30 cellular contexts compared by ENCODE assay signal in the genomic region with DNA sequence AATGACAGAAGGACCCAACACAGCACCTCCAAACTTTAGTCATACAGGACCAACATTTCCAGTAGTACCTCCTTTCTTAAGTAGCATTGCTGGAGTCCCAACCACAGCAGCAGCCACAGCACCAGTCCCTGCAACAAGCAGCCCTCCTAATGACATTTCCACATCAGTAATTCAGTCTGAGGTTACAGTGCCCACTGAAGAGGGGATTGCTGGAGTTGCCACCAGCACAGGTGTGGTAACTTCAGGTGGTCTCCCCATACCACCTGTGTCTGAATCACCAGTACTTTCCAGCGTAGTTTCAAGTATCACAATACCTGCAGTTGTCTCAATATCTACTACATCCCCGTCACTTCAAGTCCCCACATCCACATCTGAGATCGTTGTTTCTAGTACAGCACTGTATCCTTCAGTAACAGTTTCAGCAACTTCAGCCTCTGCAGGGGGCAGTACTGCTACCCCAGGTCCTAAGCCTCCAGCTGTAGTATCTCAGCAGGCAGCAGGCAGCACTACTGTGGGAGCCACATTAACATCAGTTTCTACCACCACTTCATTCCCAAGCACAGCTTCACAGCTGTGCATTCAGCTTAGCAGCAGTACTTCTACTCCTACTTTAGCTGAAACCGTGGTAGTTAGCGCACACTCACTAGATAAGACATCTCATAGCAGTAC.
DNase-seq lines count a peak whose midpoint lies in the region; ATAC-seq and TF ChIP-seq lines count a peak whose summit lies in the region.
"Had no signal": no experiment of that assay in that cellular context is flagged by ENCODE, and none has a peak within 500 bp of the region (broad histone marks: within the 10 kb centered on the region; RNA-seq: fewer than 3 reads in every experiment).

No MANE protein-coding gene starts in this region.

- H3K4me3 Mint-ChIP-seq in activated naive CD4-positive, alpha-beta T cell treated with anti-CD3 and anti-CD28 coated beads, Interleukin-2, amount 10 ng/mL, durations not matched to agents 7 days and 5 days = no peak overlapping the region
- no peak overlapping the region for H3K4me3 Mint-ChIP-seq in stimulated activated memory B cell treated with anti-CD40 and anti-IgM and Interleukin-4, amounts not matched to agents 10 μg/mL and 1 μg/mL and 100 μg/mL, for 72 hours
- H3K4me3 Mint-ChIP-seq: activated CD8-positive, alpha-beta T cell treated with anti-CD3 and anti-CD28 coated beads for 36 hours had no signal

- in situ Hi-C loops in mammary epithelial cell (cut with MboI; ENCODE audit: low sequenced_read_pairs in 2 of 2) = no loop called here

- no peaks in the 10 kb centered on the region for H3K4me1 Mint-ChIP-seq in activated naive CD4-positive, alpha-beta T cell treated with anti-CD3 and anti-CD28 coated beads, Interleukin-2, amount 10 ng/mL, durations not matched to agents 7 days and 5 days
- no peaks in the 10 kb centered on the region for H3K4me1 Mint-ChIP-seq in stimulated activated memory B cell treated with anti-CD40 and anti-IgM and Interleukin-4, amounts not matched to agents 10 μg/mL and 1 μg/mL and 100 μg/mL, for 72 hours

- H3K4me3 ChIP-seq in MM.1S (ENCODE audit: low read length) (no peak overlapping the region), mammary epithelial cell (replicated peaks in 1 of 3; ENCODE audit: insufficient read depth in 1 of 3, low read depth in 2 of 3, low read length in 3 of 3) (no peak overlapping the region)
- H3K4me3 ChIP-seq: A549, ascending aorta, lung, sigmoid colon, transverse colon had no signal

- no peak overlapping the region for H3K9ac ChIP-seq in MM.1S (ENCODE audit: low read length)
- no peak overlapping the region for H3K9ac ChIP-seq in mammary epithelial cell (ENCODE audit: insufficient read depth, low read length)

- H3K36me3 ChIP-seq in MM.1S (replicated peaks; ENCODE audit: insufficient read depth, low read length) = peaks cover 17% of the 10 kb centered on the region
- H3K36me3 ChIP-seq in mammary epithelial cell (ENCODE audit: insufficient read depth, low read length) = peaks cover 55% of the 10 kb centered on the region

- H3K36me3 Mint-ChIP-seq in activated naive CD4-positive, alpha-beta T cell treated with anti-CD3 and anti-CD28 coated beads, Interleukin-2, amount 50 U/mL, for 72 hours = peaks cover 5 to 30% of the 10 kb centered on the region in 2 donors
- H3K36me3 Mint-ChIP-seq in activated naive CD4-positive, alpha-beta T cell treated with anti-CD3 and anti-CD28 coated beads, Interleukin-2, amount 10 ng/mL, durations not matched to agents 7 days and 5 days = peaks cover 61% of the 10 kb centered on the region
- peaks cover 68% of the 10 kb centered on the region for H3K36me3 Mint-ChIP-seq in stimulated activated memory B cell treated with anti-CD40 and anti-IgM and Interleukin-4, amounts not matched to agents 10 μg/mL and 1 μg/mL and 100 μg/mL, for 72 hours

- no peaks in the 10 kb centered on the region for H3K9me2 ChIP-seq in MM.1S (replicated peaks; ENCODE audit: insufficient read depth, low read length)

- no peaks in the 10 kb centered on the region for H3K9me3 Mint-ChIP-seq in activated naive CD4-positive, alpha-beta T cell treated with anti-CD3 and anti-CD28 coated beads, Interleukin-2, amount 50 U/mL, for 72 hours
- no peaks in the 10 kb centered on the region for H3K9me3 Mint-ChIP-seq in activated naive CD4-positive, alpha-beta T cell treated with anti-CD3 and anti-CD28 coated beads, Interleukin-2, amount 10 ng/mL, durations not matched to agents 7 days and 5 days
- H3K9me3 Mint-ChIP-seq in stimulated activated memory B cell treated with anti-CD40 and anti-IgM and Interleukin-4, amounts not matched to agents 10 μg/mL and 1 μg/mL and 100 μg/mL, for 72 hours = no peaks in the 10 kb centered on the region
- H3K9me3 Mint-ChIP-seq: activated CD8-positive, alpha-beta T cell treated with anti-CD3 and anti-CD28 coated beads for 36 hours had no signal

- no peak overlapping the region for H2AFZ ChIP-seq in MM.1S (ENCODE audit: low read length)
- H2AFZ ChIP-seq in mammary epithelial cell (ENCODE audit: low read depth, low read length) = no peak overlapping the region

- H3K27me3 ChIP-seq in MM.1S (replicated peaks; ENCODE audit: insufficient read depth, low read length) (no peaks in the 10 kb centered on the region), mammary epithelial cell (ENCODE audit: insufficient read depth, low read length) (no peaks in the 10 kb centered on the region)
- H3K27me3 ChIP-seq: ascending aorta, BE2C, neutrophil, sigmoid colon, transverse colon had no signal

- ATAC-seq in activated naive CD4-positive, alpha-beta T cell treated with anti-CD3 and anti-CD28 coated beads, Interleukin-2, amount 50 U/mL, for 72 hours = peak in 1 of 2 donors; percentile 29
- ATAC-seq in stimulated activated memory B cell treated with anti-CD40 and anti-IgM and Interleukin-4, amounts not matched to agents 10 μg/mL and 1 μg/mL and 100 μg/mL, for 72 hours = no peak
- ATAC-seq: activated CD4-positive, CD25-positive, alpha-beta regulatory T cell treated with anti-CD3 and anti-CD28 coated beads, Interleukin-2, amount 50 U/mL, for 24 hours; activated CD8-positive, alpha-beta T cell treated with anti-CD3 and anti-CD28 coated beads for 36 hours had no signal

- H4K20me1 ChIP-seq in MM.1S (ENCODE audit: insufficient read depth, low read length) (no peaks in the 10 kb centered on the region), mammary epithelial cell (ENCODE audit: insufficient read depth, low read length) (no peaks in the 10 kb centered on the region)

- peak overlapping the region; percentile 48; the same call in 1 of the 2 replicates for H3K27ac ChIP-seq in MM.1S (ENCODE audit: low read length)
- no peak overlapping the region for H3K27ac ChIP-seq in mammary epithelial cell (ENCODE audit: insufficient read depth, low read depth, low read length)
- H3K27ac ChIP-seq in caudate nucleus (ENCODE audit: low read depth, low read length) = no peak overlapping the region
- H3K27ac ChIP-seq: A549, ascending aorta, epithelial cell of prostate, HL-60, neutrophil, sigmoid colon, transverse colon had no signal

- peak overlapping the region; percentile 11 to 88 for H3K27ac Mint-ChIP-seq in activated naive CD4-positive, alpha-beta T cell treated with anti-CD3 and anti-CD28 coated beads, Interleukin-2, amount 50 U/mL, for 72 hours
- H3K27ac Mint-ChIP-seq in activated naive CD4-positive, alpha-beta T cell treated with anti-CD3 and anti-CD28 coated beads, Interleukin-2, amount 10 ng/mL, durations not matched to agents 7 days and 5 days = no peak overlapping the region
- H3K27ac Mint-ChIP-seq in stimulated activated memory B cell treated with anti-CD40 and anti-IgM and Interleukin-4, amounts not matched to agents 10 μg/mL and 1 μg/mL and 100 μg/mL, for 72 hours = peak overlapping the region; percentile 2
- H3K27ac Mint-ChIP-seq: progenitor cell of endocrine pancreas had no signal

- peaks cover 15% of the 10 kb centered on the region for H3K4me1 ChIP-seq in MM.1S (ENCODE audit: low read length)
- no peaks in the 10 kb centered on the region for H3K4me1 ChIP-seq in mammary epithelial cell (ENCODE audit: insufficient read depth, low read length)
- H3K4me1 ChIP-seq: A549, ascending aorta, BE2C, sigmoid colon, transverse colon had no signal

- H3K27me3 Mint-ChIP-seq in activated naive CD4-positive, alpha-beta T cell treated with anti-CD3 and anti-CD28 coated beads, Interleukin-2, amount 10 ng/mL, durations not matched to agents 7 days and 5 days = no peaks in the 10 kb centered on the region
- H3K27me3 Mint-ChIP-seq in stimulated activated memory B cell treated with anti-CD40 and anti-IgM and Interleukin-4, amounts not matched to agents 10 μg/mL and 1 μg/mL and 100 μg/mL, for 72 hours = no peaks in the 10 kb centered on the region
- H3K27me3 Mint-ChIP-seq: activated CD8-positive, alpha-beta T cell treated with anti-CD3 and anti-CD28 coated beads for 36 hours; progenitor cell of endocrine pancreas had no signal

- H3K4me2 ChIP-seq in MM.1S (ENCODE audit: low read depth, low read length) (no peak overlapping the region), mammary epithelial cell (ENCODE audit: insufficient read depth, low read depth, low read length) (no peak overlapping the region)
- H3K4me2 ChIP-seq: A549 had no signal

- TF ChIP-seq CTCF in MM.1S (IDR thresholded peaks at IDR 0.05; ENCODE audit: low read length) (no peak), mammary epithelial cell (conservative IDR thresholded peaks at IDR 0.05 in 1 of 2, IDR thresholded peaks at IDR 0.05 in 1 of 2; ENCODE audit: extremely low read depth in 1 of 2, insufficient read depth in 1 of 2, low read depth in 1 of 2, low read length in 2 of 2) (no peak)

- BruUV-seq in mammary epithelial cell (replicated peaks; lab: Mats Ljungman, UMichigan) = TSS peak; percentile 69

- WGBS in mammary epithelial cell (ENCODE audit: low coverage, missing lambda C conversion rate) = 98% methylated on average over 5 of the region's 5 CpGs

- no peak for DNase-seq in activated naive CD4-positive, alpha-beta T cell treated with anti-CD3 and anti-CD28 coated beads, Interleukin-2, amount 50 U/mL, for 72 hours (ENCODE audit: low spot score in 2 of 2)
- no peak for DNase-seq in activated naive CD4-positive, alpha-beta T cell treated with anti-CD3 and anti-CD28 coated beads, Interleukin-2, amount 10 ng/mL, durations not matched to agents 7 days and 5 days
- no peak for DNase-seq in MM.1S
- DNase-seq in mammary epithelial cell = no peak
- no peak for DNase-seq in activated CD8-positive, alpha-beta memory T cell treated with anti-CD3 and anti-CD28 coated beads for 24 hours
- DNase-seq in stimulated activated CD4-positive, alpha-beta T cell treated with anti-CD3 and anti-CD28 coated beads, Interleukin-2, amount 100 ng/mL, for 48 hours = no peak
- no peak for DNase-seq in caudate nucleus (lab: John Stamatoyannopoulos, UW)
- DNase-seq: activated CD8-positive, alpha-beta T cell treated with anti-CD3 and anti-CD28 coated beads for 36 hours; activated naive CD4-positive, alpha-beta T cell treated with Interleukin-2 at 50 U/mL for 16 hours; BE2C; Calu3; kidney glomerular epithelial cell; NCI-H1105 treated with DMSO at 0.1 percent for 48 hours; NCI-H2029 treated with DMSO at 0.1 percent for 48 hours; NCI-H446; NCI-H82; OCI-M1; SHP77 treated with DMSO at 0.1 percent for 48 hours; sigmoid colon; SW 1271; transverse colon had no signal

- H3F3A ChIP-seq in MM.1S (ENCODE audit: insufficient read depth, low read length) = no peaks in the 10 kb centered on the region

- no peaks in the 10 kb centered on the region for H3K9me3 ChIP-seq in MM.1S (replicated peaks; ENCODE audit: insufficient read depth, low read length)
- no peaks in the 10 kb centered on the region for H3K9me3 ChIP-seq in mammary epithelial cell (replicated peaks; ENCODE audit: insufficient read depth, low read length)
- H3K9me3 ChIP-seq: A549, ascending aorta, BE2C, neutrophil, sigmoid colon, transverse colon had no signal

- H3K79me2 ChIP-seq in MM.1S (ENCODE audit: low read length) (no peaks in the 10 kb centered on the region), mammary epithelial cell (ENCODE audit: insufficient read depth, low read length) (no peaks in the 10 kb centered on the region)

- intact Hi-C loops in mammary epithelial cell (cut with micrococcal nuclease) = no loop called here

- CTCF ChIA-PET in activated naive CD4-positive, alpha-beta T cell treated with anti-CD3 and anti-CD28 coated beads, Interleukin-2, amount 10 ng/mL, durations not matched to agents 7 days and 5 days (lab: Charles Lee) = no interaction called here
- CTCF ChIA-PET in mammary epithelial cell (lab: Charles Lee; ENCODE audit: low non-redundant PET) = interaction anchor here (0.5 kb wide), 1 partner anchor 698 kb away, joined by 3 read pairs; no protein-coding TSS in a partner anchor

- dilution Hi-C loops in mammary epithelial cell (cut with HindIII; ENCODE audit: low sequenced_read_pairs) = no loop called here
